In genomic region chrX:68852046-68852445, GRCh38 we compare ENCODE assay signal across 34 cellular contexts.
"Had no signal": no experiment of that assay in that cellular context is flagged by ENCODE, and none has a peak within 500 bp of the region (broad histone marks: within the 10 kb centered on the region; RNA-seq: fewer than 3 reads in every experiment).

No MANE protein-coding gene starts in this region.

- H3K4me1 ChIP-seq: adrenal gland, body of pancreas, breast epithelium had no signal

- H3K27me3 ChIP-seq: body of pancreas, brain microvascular endothelial cell had no signal

- H3K27me3 Mint-ChIP-seq: activated B cell treated with CpG ODN at 0.5 μM for 24 hours; activated CD4-positive, alpha-beta memory T cell treated with anti-CD3 and anti-CD28 coated beads for 36 hours; activated CD4-positive, alpha-beta T cell treated with anti-CD3 and anti-CD28 coated beads, Interleukin-2, amount 10 ng/mL, durations not matched to agents 24 days and 14 days; activated CD8-positive, alpha-beta T cell treated with anti-CD3 and anti-CD28 coated beads for 36 hours; activated naive CD8-positive, alpha-beta T cell treated with anti-CD3 and anti-CD28 coated beads for 36 hours; activated T-helper 17 cell treated with anti-CD3 and anti-CD28 coated beads, Interleukin-2, amount 50 U/mL, for 72 hours had no signal

- H3K27ac Mint-ChIP-seq: activated B cell treated with CpG ODN at 0.5 μM for 24 hours; activated CD4-positive, alpha-beta memory T cell treated with anti-CD3 and anti-CD28 coated beads for 36 hours; activated CD4-positive, alpha-beta T cell treated with anti-CD3 and anti-CD28 coated beads, Interleukin-2, amount 10 ng/mL, durations not matched to agents 24 days and 14 days; activated CD8-positive, alpha-beta T cell treated with anti-CD3 and anti-CD28 coated beads for 36 hours; activated naive CD4-positive, alpha-beta T cell treated with anti-CD3 and anti-CD28 coated beads for 36 hours; activated naive CD4-positive, alpha-beta T cell treated with anti-CD3 and anti-CD28 coated beads, Interleukin-2, amount 50 U/mL, for 72 hours; activated naive CD8-positive, alpha-beta T cell treated with anti-CD3 and anti-CD28 coated beads for 36 hours; activated T-cell treated with anti-CD3 and anti-CD28 coated beads, Interleukin-2, amount 50 U/mL, for 72 hours; activated T-helper 1 cell treated with anti-CD3 and anti-CD28 coated beads, Interleukin-12 subunit alpha, Interleukin-12 subunit beta, Interleukin-2, Interleukin-4 antibody, amounts not matched to agents 30 ng/mL and 10 ng/mL and 1 ng/mL, durations not matched to agents 14 hours and 24 hours and 36 hours; activated T-helper 17 cell treated with anti-CD3 and anti-CD28 coated beads, Interleukin-2, amount 50 U/mL, for 72 hours; T-helper 1 cell treated with Interleukin-12 subunit alpha and Interleukin-12 subunit beta and Interleukin-4 antibody, amounts not matched to agents 30 μg/mL and 1 μg/mL, for 36 hours; T-helper 2 cell treated with Interferon-gamma antibody and Interleukin-4, amounts not matched to agents 5 μg/mL and 100 μg/mL, for 36 hours had no signal

- H3K36me3 ChIP-seq: adrenal gland, brain microvascular endothelial cell, breast epithelium had no signal

- H3K9me3 ChIP-seq: adrenal gland, body of pancreas, breast epithelium had no signal

- H3K36me3 Mint-ChIP-seq: activated CD4-positive, alpha-beta memory T cell treated with anti-CD3 and anti-CD28 coated beads for 36 hours; activated naive CD4-positive, alpha-beta T cell treated with anti-CD3 and anti-CD28 coated beads, Interleukin-2, amount 50 U/mL, for 72 hours; activated naive CD8-positive, alpha-beta T cell treated with anti-CD3 and anti-CD28 coated beads for 36 hours had no signal

- DNase-seq: activated B cell treated with CpG ODN at 0.5 μM for 24 hours; activated CD4-positive, alpha-beta memory T cell treated with anti-CD3 and anti-CD28 coated beads for 36 hours; activated CD4-positive, alpha-beta T cell treated with anti-CD3 and anti-CD28 coated beads for 4 hours; activated CD4-positive, alpha-beta T cell treated with anti-CD3 and anti-CD28 coated beads, Interleukin-2, amount 10 ng/mL, durations not matched to agents 24 days and 14 days; activated CD4-positive, alpha-beta T cell treated with anti-CD3 and anti-CD28 coated beads, Interleukin-2, amount 50 U/mL, for 1 hour; activated CD4-positive, alpha-beta T cell treated with anti-CD3 and anti-CD28 coated beads, Interleukin-2, amount 50 U/mL, for 4 hours; activated CD4-positive, CD25-positive, alpha-beta regulatory T cell treated with anti-CD3 and anti-CD28 coated beads, Interleukin-2, amount 50 U/mL, for 72 hours; activated CD8-positive, alpha-beta memory T cell treated with anti-CD3 and anti-CD28 coated beads, Interleukin-2, amount 50 U/mL, for 4 hours; activated CD8-positive, alpha-beta T cell treated with anti-CD3 and anti-CD28 coated beads for 36 hours; activated effector memory CD4-positive, alpha-beta T cell treated with anti-CD3 and anti-CD28 coated beads, Interleukin-2, amount 50 U/mL, for 16 hours; activated gamma-delta T cell treated with Interleukin-2 at 50 U/mL for 16 hours; activated naive CD4-positive, alpha-beta T cell; activated naive CD4-positive, alpha-beta T cell treated with anti-CD3 and anti-CD28 coated beads for 36 hours; activated naive CD4-positive, alpha-beta T cell treated with anti-CD3 and anti-CD28 coated beads, Interleukin-2, amount 50 U/mL, for 16 hours; activated naive CD8-positive, alpha-beta T cell treated with anti-CD3 and anti-CD28 coated beads for 36 hours; activated T-cell treated with anti-CD3 and anti-CD28 coated beads for 4 hours; activated T-cell treated with anti-CD3 and anti-CD28 coated beads, Interleukin-2, amount 50 U/mL, for 1 hour; activated T-cell treated with anti-CD3 and anti-CD28 coated beads, Interleukin-2, amount 50 U/mL, for 4 hours; activated T-cell treated with anti-CD3 and anti-CD28 coated beads, Interleukin-2, amount 50 U/mL, for 72 hours; adrenal gland; amniotic stem cell; aorta; body of pancreas; brain microvascular endothelial cell; central memory CD4-positive, alpha-beta T cell; T-helper 2 cell; T-helper 9 cell had no signal

- ATAC-seq: activated CD8-positive, alpha-beta T cell treated with anti-CD3 and anti-CD28 coated beads for 36 hours; activated naive CD4-positive, alpha-beta T cell treated with anti-CD3 and anti-CD28 coated beads, Interleukin-2, amount 50 U/mL, for 72 hours; activated T-cell treated with anti-CD3 and anti-CD28 coated beads, Interleukin-2, amount 50 U/mL, for 4 hours; activated T-cell treated with anti-CD3 and anti-CD28 coated beads, Interleukin-2, amount 50 U/mL, for 72 hours; activated T-helper 17 cell treated with anti-CD3 and anti-CD28 coated beads, Interleukin-2, amount 50 U/mL, for 72 hours; body of pancreas had no signal

- H3K4me1 Mint-ChIP-seq: activated B cell treated with CpG ODN at 0.5 μM for 24 hours; activated CD4-positive, alpha-beta T cell treated with anti-CD3 and anti-CD28 coated beads, Interleukin-2, amount 10 ng/mL, durations not matched to agents 24 days and 14 days; activated naive CD8-positive, alpha-beta T cell treated with anti-CD3 and anti-CD28 coated beads for 36 hours; activated T-helper 17 cell treated with anti-CD3 and anti-CD28 coated beads, Interleukin-2, amount 50 U/mL, for 72 hours had no signal

- H3K4me3 Mint-ChIP-seq: activated B cell treated with CpG ODN at 0.5 μM for 24 hours; activated CD4-positive, alpha-beta memory T cell treated with anti-CD3 and anti-CD28 coated beads for 36 hours; activated CD4-positive, alpha-beta T cell treated with anti-CD3 and anti-CD28 coated beads, Interleukin-2, amount 10 ng/mL, durations not matched to agents 24 days and 14 days; activated CD8-positive, alpha-beta T cell treated with anti-CD3 and anti-CD28 coated beads for 36 hours; activated naive CD4-positive, alpha-beta T cell treated with anti-CD3 and anti-CD28 coated beads for 36 hours; activated naive CD8-positive, alpha-beta T cell treated with anti-CD3 and anti-CD28 coated beads for 36 hours; activated T-cell treated with anti-CD3 and anti-CD28 coated beads, Interleukin-2, amount 50 U/mL, for 4 hours; activated T-cell treated with anti-CD3 and anti-CD28 coated beads, Interleukin-2, amount 50 U/mL, for 72 hours; activated T-helper 1 cell treated with anti-CD3 and anti-CD28 coated beads, Interleukin-12 subunit alpha, Interleukin-12 subunit beta, Interleukin-2, Interleukin-4 antibody, amounts not matched to agents 30 ng/mL and 10 ng/mL and 1 ng/mL, durations not matched to agents 14 hours and 24 hours and 36 hours; activated T-helper 17 cell treated with anti-CD3 and anti-CD28 coated beads, Interleukin-2, amount 50 U/mL, for 72 hours; T-helper 1 cell treated with Interleukin-12 subunit alpha and Interleukin-12 subunit beta and Interleukin-4 antibody, amounts not matched to agents 30 μg/mL and 1 μg/mL, for 36 hours; T-helper 2 cell treated with Interferon-gamma antibody and Interleukin-4, amounts not matched to agents 5 μg/mL and 100 μg/mL, for 36 hours had no signal

- H3K9me3 Mint-ChIP-seq: activated B cell treated with CpG ODN at 0.5 μM for 24 hours; activated CD4-positive, alpha-beta memory T cell treated with anti-CD3 and anti-CD28 coated beads for 36 hours; activated CD4-positive, alpha-beta T cell treated with anti-CD3 and anti-CD28 coated beads, Interleukin-2, amount 10 ng/mL, durations not matched to agents 24 days and 14 days; activated CD8-positive, alpha-beta T cell treated with anti-CD3 and anti-CD28 coated beads for 36 hours; activated naive CD4-positive, alpha-beta T cell treated with anti-CD3 and anti-CD28 coated beads for 36 hours; activated naive CD4-positive, alpha-beta T cell treated with anti-CD3 and anti-CD28 coated beads, Interleukin-2, amount 50 U/mL, for 72 hours; activated naive CD8-positive, alpha-beta T cell treated with anti-CD3 and anti-CD28 coated beads for 36 hours; activated T-cell treated with anti-CD3 and anti-CD28 coated beads, Interleukin-2, amount 50 U/mL, for 4 hours; activated T-cell treated with anti-CD3 and anti-CD28 coated beads, Interleukin-2, amount 50 U/mL, for 72 hours; activated T-helper 1 cell treated with anti-CD3 and anti-CD28 coated beads, Interleukin-12 subunit alpha, Interleukin-12 subunit beta, Interleukin-2, Interleukin-4 antibody, amounts not matched to agents 30 ng/mL and 10 ng/mL and 1 ng/mL, durations not matched to agents 14 hours and 24 hours and 36 hours; activated T-helper 17 cell treated with anti-CD3 and anti-CD28 coated beads, Interleukin-2, amount 50 U/mL, for 72 hours; T-helper 1 cell treated with Interleukin-12 subunit alpha and Interleukin-12 subunit beta and Interleukin-4 antibody, amounts not matched to agents 30 μg/mL and 1 μg/mL, for 36 hours; T-helper 2 cell treated with Interferon-gamma antibody and Interleukin-4, amounts not matched to agents 5 μg/mL and 100 μg/mL, for 36 hours had no signal

- H3K27ac ChIP-seq: adrenal gland, body of pancreas, brain microvascular endothelial cell, breast epithelium, VCaP had no signal

- H3K4me3 ChIP-seq: adrenal gland, body of pancreas, breast epithelium had no signal
